In genomic region chr14:65170318-65170717, GRCh38 we compare ENCODE assay signal across 10 cellular contexts.
DNase-seq lines count a peak whose midpoint lies in the region; ATAC-seq and TF ChIP-seq lines count a peak whose summit lies in the region.
"Had no signal": no experiment of that assay in that cellular context is flagged by ENCODE, and none has a peak within 500 bp of the region (broad histone marks: within the 10 kb centered on the region; RNA-seq: fewer than 3 reads in every experiment).

No MANE protein-coding gene starts in this region.

- POLR2A ChIA-PET in MCF 10A (lab: Yijun Ruan, JAX), result no interaction called here

- no peaks in the 10 kb centered on the region for H3K9me3 Mint-ChIP-seq in MCF 10A (ENCODE audit: unreplicated experiment)
- H3K9me3 Mint-ChIP-seq in type B pancreatic cell, result no peaks in the 10 kb centered on the region
- H3K9me3 Mint-ChIP-seq: neural crest cell had no signal

- BruUV-seq in mammary epithelial cell (replicated peaks; lab: Mats Ljungman, UMichigan) (TSS peak; percentile 100), MCF 10A (replicated peaks; lab: Mats Ljungman, UMichigan) (no TSS peak)

- H3K9me3 ChIP-seq in mammary epithelial cell (replicated peaks; ENCODE audit: insufficient read depth, low read length), result no peaks in the 10 kb centered on the region
- H3K9me3 ChIP-seq in WERI-Rb-1 (ENCODE audit: severe bottlenecking), result no peaks in the 10 kb centered on the region
- no peaks in the 10 kb centered on the region for H3K9me3 ChIP-seq in hepatocyte (ENCODE audit: low read depth)

- H4K20me1 ChIP-seq in mammary epithelial cell (ENCODE audit: insufficient read depth, low read length) (no peaks in the 10 kb centered on the region), hepatocyte (ENCODE audit: insufficient read depth, poor library complexity, severe bottlenecking) (no peaks in the 10 kb centered on the region)

- TF ChIP-seq CTCF in mammary epithelial cell (conservative IDR thresholded peaks at IDR 0.05 in 1 of 2, IDR thresholded peaks at IDR 0.05 in 1 of 2; ENCODE audit: extremely low read depth in 1 of 2, insufficient read depth in 1 of 2, low read depth in 1 of 2, low read length in 2 of 2), result no peak
- no peak for TF ChIP-seq CTCF in MCF 10A (IDR thresholded peaks at IDR 0.05; ENCODE audit: unreplicated experiment)
- no peak for TF ChIP-seq CTCF in WERI-Rb-1 (IDR thresholded peaks at IDR 0.05; ENCODE audit: low read depth, low read length)
- no peak for TF ChIP-seq CTCF in hepatocyte (IDR thresholded peaks at IDR 0.05; ENCODE audit: poor library complexity)
- no peak for TF ChIP-seq CTCF in type B pancreatic cell (conservative IDR thresholded peaks at IDR 0.05)

- WGBS in mammary epithelial cell (ENCODE audit: low coverage, missing lambda C conversion rate), result 94% methylated on average over 7 of the region's 7 CpGs
- 68% methylated on average over 7 of the region's 7 CpGs for WGBS in hepatocyte (ENCODE audit: low lambda C conversion rate, missing lambda C conversion rate)

- intact Hi-C loops in mammary epithelial cell (cut with micrococcal nuclease), result no loop called here
- intact Hi-C loops in MCF 10A (cut with micrococcal nuclease), result no loop called here

- H3K4me2 ChIP-seq in mammary epithelial cell (ENCODE audit: insufficient read depth, low read depth, low read length) (peak overlapping the region; percentile 40), hepatocyte (peak overlapping the region; percentile 72)

- H3K4me1 ChIP-seq in mammary epithelial cell (ENCODE audit: insufficient read depth, low read length) (peaks cover 6% of the 10 kb centered on the region), hepatocyte (ENCODE audit: insufficient read depth) (peaks cover 4% of the 10 kb centered on the region)

- no peak for DNase-seq in mammary epithelial cell
- DNase-seq in MCF 10A (ENCODE audit: unreplicated experiment), result no peak
- no peak for DNase-seq in WERI-Rb-1
- no peak for DNase-seq in hepatocyte (ENCODE audit: low spot score)
- no peak for DNase-seq in type B pancreatic cell (ENCODE audit: extremely low spot score, unreplicated experiment)
- no peak for DNase-seq in NCI-H2029 (lab: John Stamatoyannopoulos, UW)
- DNase-seq in NCI-H774 (lab: John Stamatoyannopoulos, UW), result no peak

- H3K27ac Mint-ChIP-seq in MCF 10A (ENCODE audit: low read depth, unreplicated experiment), result no peak overlapping the region
- H3K27ac Mint-ChIP-seq in type B pancreatic cell, result peak overlapping the region; percentile 69

- peaks cover 21% of the 10 kb centered on the region for H3K4me1 Mint-ChIP-seq in MCF 10A (ENCODE audit: insufficient read depth, unreplicated experiment)
- H3K4me1 Mint-ChIP-seq in type B pancreatic cell (ENCODE audit: unreplicated experiment), result peaks cover 24% of the 10 kb centered on the region

- no peaks in the 10 kb centered on the region for H3K9me2 ChIP-seq in hepatocyte (replicated peaks; ENCODE audit: insufficient read depth)

- ATAC-seq in HG03175 (IDR thresholded peaks at IDR 0.05; ENCODE audit: unreplicated experiment), result no peak

- H2AFZ ChIP-seq in mammary epithelial cell (ENCODE audit: low read depth, low read length) (peak overlapping the region; percentile 88), hepatocyte (peak overlapping the region; percentile 46)

- H3K36me3 Mint-ChIP-seq in MCF 10A (ENCODE audit: insufficient read depth, unreplicated experiment) (no peaks in the 10 kb centered on the region), type B pancreatic cell (no peaks in the 10 kb centered on the region)

- CTCF ChIA-PET in mammary epithelial cell (lab: Charles Lee; ENCODE audit: low non-redundant PET), result no interaction called here
- CTCF ChIA-PET in MCF 10A (lab: Yijun Ruan, JAX), result interaction anchor here (0.7 to 1.4 kb wide), 3 partner anchors 36 to 654 kb away, joined by 3 to 4 read pairs (median 4); no protein-coding TSS in a partner anchor

- H3K27ac ChIP-seq in mammary epithelial cell (ENCODE audit: insufficient read depth, low read depth, low read length) (no peak overlapping the region), WERI-Rb-1 (no peak overlapping the region), hepatocyte (peak overlapping the region; percentile 44)
- H3K27ac ChIP-seq: C4-2B had no signal

- H3K27me3 Mint-ChIP-seq in MCF 10A (ENCODE audit: insufficient read depth, unreplicated experiment) (no peaks in the 10 kb centered on the region), type B pancreatic cell (no peaks in the 10 kb centered on the region)

- H3K36me3 ChIP-seq in mammary epithelial cell (ENCODE audit: insufficient read depth, low read length) (no peaks in the 10 kb centered on the region), WERI-Rb-1 (no peaks in the 10 kb centered on the region), hepatocyte (replicated peaks; ENCODE audit: insufficient read depth, low read depth) (no peaks in the 10 kb centered on the region)

- H3K9ac ChIP-seq in mammary epithelial cell (ENCODE audit: insufficient read depth, low read length), result no peak overlapping the region

- dilution Hi-C loops in mammary epithelial cell (cut with HindIII; ENCODE audit: low sequenced_read_pairs), result no loop called here

- in situ Hi-C loops in mammary epithelial cell (cut with MboI; ENCODE audit: low sequenced_read_pairs in 2 of 2), result loop anchor here (25.0 kb wide), 3 partner anchors 442 to 792 kb away; no protein-coding TSS in a partner anchor

- no peak overlapping the region for H3K4me3 ChIP-seq in mammary epithelial cell (replicated peaks in 1 of 3; ENCODE audit: insufficient read depth in 1 of 3, low read depth in 2 of 3, low read length in 3 of 3)
- peak overlapping the region; percentile 42 for H3K4me3 ChIP-seq in WERI-Rb-1 (ENCODE audit: low read depth, low read length)
- no peak overlapping the region for H3K4me3 ChIP-seq in hepatocyte

- no peak overlapping the region for H3K4me3 Mint-ChIP-seq in MCF 10A (ENCODE audit: unreplicated experiment)
- peak overlapping the region; percentile 83 for H3K4me3 Mint-ChIP-seq in type B pancreatic cell

- H3K27me3 ChIP-seq in mammary epithelial cell (ENCODE audit: insufficient read depth, low read length) (no peaks in the 10 kb centered on the region), WERI-Rb-1 (ENCODE audit: insufficient read depth, low read depth, severe bottlenecking) (no peaks in the 10 kb centered on the region), hepatocyte (no peaks in the 10 kb centered on the region)

- H3K79me2 ChIP-seq in mammary epithelial cell (ENCODE audit: insufficient read depth, low read length) (no peaks in the 10 kb centered on the region), hepatocyte (no peaks in the 10 kb centered on the region)
